22 cellular contexts compared by ENCODE assay signal in the genomic region with DNA sequence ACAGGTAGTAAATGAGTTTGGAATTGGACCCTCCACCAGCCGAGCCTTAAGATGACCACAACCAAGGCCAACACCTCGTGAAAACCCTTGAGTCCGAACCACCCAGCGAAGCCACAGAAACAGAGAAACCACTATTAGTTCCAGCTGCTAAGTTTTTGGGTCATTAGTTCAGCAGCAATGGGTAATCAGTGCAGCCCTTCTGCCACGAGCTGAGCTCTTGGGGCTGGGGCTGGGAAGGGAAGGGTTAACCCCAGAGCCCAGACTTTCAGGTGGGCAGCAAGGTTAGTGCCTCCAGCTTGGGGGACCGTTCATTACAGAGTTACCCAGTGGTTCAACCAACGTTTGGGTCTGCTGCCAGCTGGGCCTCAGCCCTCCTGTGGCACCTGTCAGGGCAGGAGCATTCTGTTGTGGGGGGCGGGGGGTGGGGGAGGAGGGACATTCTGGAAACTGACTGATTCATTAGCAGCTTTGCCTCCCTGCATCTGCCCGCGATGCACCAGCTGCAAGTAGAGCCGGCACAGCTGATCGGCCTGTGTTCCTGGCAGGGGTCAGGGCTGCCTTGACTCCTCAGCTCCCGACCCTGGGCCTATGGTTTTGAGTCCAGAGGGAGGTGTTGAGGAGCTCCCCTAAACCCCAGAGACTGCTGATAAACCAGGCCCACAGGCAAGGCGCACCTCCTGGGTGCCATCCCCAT. TPM values are rescaled to one million over a fixed set of nuclear protein-coding genes. Genes with fewer than 3 reads are reported as not detected.
DNase-seq lines count a peak whose midpoint lies in the region; ATAC-seq and TF ChIP-seq lines count a peak whose summit lies in the region.
"Had no signal": no experiment of that assay in that cellular context is flagged by ENCODE, and none has a peak within 500 bp of the region (broad histone marks: within the 10 kb centered on the region; RNA-seq: fewer than 3 reads in every experiment).

No MANE protein-coding gene starts in this region.

- H3K4me3 ChIP-seq in esophagus muscularis mucosa (no peak overlapping the region), psoas muscle (no peak overlapping the region)
- H3K4me3 ChIP-seq: GM23338, testis had no signal

- H3K9me3 Mint-ChIP-seq in natural killer cell treated with Interleukin-12 subunit alpha and Interleukin-12 subunit beta and Interleukin-15 and Interleukin-18, amount 100 ng/mL, for 72 hours, result no peaks in the 10 kb centered on the region
- no peaks in the 10 kb centered on the region for H3K9me3 Mint-ChIP-seq in activated naive CD8-positive, alpha-beta T cell treated with anti-CD3 and anti-CD28 coated beads, Interleukin-2, amount 50 U/mL, for 24 hours
- H3K9me3 Mint-ChIP-seq: activated B cell treated with CpG ODN at 0.5 μM for 24 hours; GM23338; neural crest cell; T-helper 2 cell treated with Interferon-gamma antibody and Interleukin-4, amounts not matched to agents 5 μg/mL and 100 μg/mL, for 36 hours had no signal

- intact Hi-C loops in esophagus muscularis mucosa (cut with DNase I) (no loop called here), psoas muscle (cut with DNase I) (loop anchor here in 1 of 2 donors (2.0 kb wide), 2 partner anchors 40 to 52 kb away; a partner anchor contains a TSS)

- H3K36me3 ChIP-seq in esophagus muscularis mucosa (no peaks in the 10 kb centered on the region), psoas muscle (ENCODE audit: insufficient read depth in 1 of 2, low read depth in 1 of 2) (no peaks in the 10 kb centered on the region)

- ATAC-seq in psoas muscle, result peak in 3 of 4 donors; percentile 11 to 21 (median 17)
- ATAC-seq in GM19023 (IDR thresholded peaks at IDR 0.05; ENCODE audit: unreplicated experiment), result no peak
- ATAC-seq in natural killer cell treated with Interleukin-12 subunit alpha and Interleukin-12 subunit beta and Interleukin-15 and Interleukin-18, amount 100 ng/mL, for 72 hours, result no peak
- ATAC-seq in activated naive CD8-positive, alpha-beta T cell treated with anti-CD3 and anti-CD28 coated beads, Interleukin-2, amount 50 U/mL, for 24 hours, result no peak

- no peaks in the 10 kb centered on the region for H3K36me3 Mint-ChIP-seq in natural killer cell treated with Interleukin-12 subunit alpha and Interleukin-12 subunit beta and Interleukin-15 and Interleukin-18, amount 100 ng/mL, for 72 hours
- no peaks in the 10 kb centered on the region for H3K36me3 Mint-ChIP-seq in activated naive CD8-positive, alpha-beta T cell treated with anti-CD3 and anti-CD28 coated beads, Interleukin-2, amount 50 U/mL, for 24 hours (ENCODE audit: low read depth)

- H3K4me1 Mint-ChIP-seq in natural killer cell treated with Interleukin-12 subunit alpha and Interleukin-12 subunit beta and Interleukin-15 and Interleukin-18, amount 100 ng/mL, for 72 hours (ENCODE audit: low read depth in 2 of 2), result peaks cover 0 to 3% of the 10 kb centered on the region in 2 donors
- no peaks in the 10 kb centered on the region for H3K4me1 Mint-ChIP-seq in activated naive CD8-positive, alpha-beta T cell treated with anti-CD3 and anti-CD28 coated beads, Interleukin-2, amount 50 U/mL, for 24 hours

- peaks cover 36 to 52% (median 40%) of the 10 kb centered on the region in 4 donors for H3K4me1 ChIP-seq in esophagus muscularis mucosa
- H3K4me1 ChIP-seq in psoas muscle, result peaks cover 69% of the 10 kb centered on the region

- H3K27me3 Mint-ChIP-seq in natural killer cell treated with Interleukin-12 subunit alpha and Interleukin-12 subunit beta and Interleukin-15 and Interleukin-18, amount 100 ng/mL, for 72 hours, result peaks cover 0 to 4% of the 10 kb centered on the region in 2 donors
- H3K27me3 Mint-ChIP-seq in activated naive CD8-positive, alpha-beta T cell treated with anti-CD3 and anti-CD28 coated beads, Interleukin-2, amount 50 U/mL, for 24 hours, result no peaks in the 10 kb centered on the region
- H3K27me3 Mint-ChIP-seq: activated B cell treated with CpG ODN at 0.5 μM for 24 hours, B cell had no signal

- no peak for TF ChIP-seq CTCF in esophagus muscularis mucosa (IDR thresholded peaks at IDR 0.05)
- no peak for TF ChIP-seq CTCF in psoas muscle (IDR thresholded peaks at IDR 0.05)

- 94% methylated on average over 13 of the region's 14 CpGs for WGBS in esophagus muscularis mucosa
- 48 to 64% (median 51%) methylated on average over 14 of the region's 14 CpGs for WGBS in psoas muscle, 3 donors

- no peak overlapping the region for H3K27ac Mint-ChIP-seq in natural killer cell treated with Interleukin-12 subunit alpha and Interleukin-12 subunit beta and Interleukin-15 and Interleukin-18, amount 100 ng/mL, for 72 hours
- H3K27ac Mint-ChIP-seq in activated naive CD8-positive, alpha-beta T cell treated with anti-CD3 and anti-CD28 coated beads, Interleukin-2, amount 50 U/mL, for 24 hours, result no peak overlapping the region
- H3K27ac Mint-ChIP-seq: activated B cell treated with CpG ODN at 0.5 μM for 24 hours; B cell; GM23338; T-helper 2 cell treated with Interferon-gamma antibody and Interleukin-4, amounts not matched to agents 5 μg/mL and 100 μg/mL, for 36 hours had no signal

- H3K27ac ChIP-seq in esophagus muscularis mucosa (replicated peaks in 1 of 4) (no peak overlapping the region), psoas muscle (peak overlapping the region; percentile 52)
- H3K27ac ChIP-seq: 22Rv1, testis had no signal

- no peak for TF ChIP-seq POLR2A in esophagus muscularis mucosa (IDR thresholded peaks at IDR 0.05; ENCODE audit: low read depth)

- DNase-seq in DMS 273 (lab: John Stamatoyannopoulos, UW; ENCODE audit: unreplicated experiment), result peak; percentile 44
- no peak for DNase-seq in DMS 273 treated with DMSO at 0.1 percent for 48 hours (lab: John Stamatoyannopoulos, UW)
- DNase-seq in LHCN-M2 (ENCODE audit: low read depth), result peak; percentile 33
- peak; percentile 50 for DNase-seq in esophagus muscularis mucosa (ENCODE audit: extremely low spot score)
- DNase-seq in psoas muscle, result peak; percentile 35 to 68
- DNase-seq in natural killer cell treated with Interleukin-12 subunit alpha and Interleukin-12 subunit beta and Interleukin-15 and Interleukin-18, amount 100 ng/mL, for 72 hours (ENCODE audit: low spot score), result no peak
- DNase-seq in activated naive CD8-positive, alpha-beta T cell treated with anti-CD3 and anti-CD28 coated beads, Interleukin-2, amount 50 U/mL, for 24 hours, result no peak
- DNase-seq: activated B cell treated with CpG ODN at 0.5 μM for 24 hours; activated CD8-positive, alpha-beta memory T cell treated with anti-CD3 and anti-CD28 coated beads for 24 hours; Calu3; NCI-H1048; NCI-H2081; NCI-H526 treated with DMSO at 0.1 percent for 48 hours; SK-N-SH; stimulated activated CD4-positive, alpha-beta T cell treated with anti-CD3 and anti-CD28 coated beads, Interleukin-12 subunit alpha, Interleukin-12 subunit beta, amount 100 ng/mL, for 4 hours had no signal

- no peak for TF ChIP-seq EP300 in esophagus muscularis mucosa (IDR thresholded peaks at IDR 0.05)

- H3K27me3 ChIP-seq in esophagus muscularis mucosa (no peaks in the 10 kb centered on the region), psoas muscle (ENCODE audit: insufficient read depth in 3 of 3, low read length in 2 of 3) (no peaks in the 10 kb centered on the region)
- H3K27me3 ChIP-seq: testis had no signal

- H3K4me3 Mint-ChIP-seq in natural killer cell treated with Interleukin-12 subunit alpha and Interleukin-12 subunit beta and Interleukin-15 and Interleukin-18, amount 100 ng/mL, for 72 hours, result no peak overlapping the region
- no peak overlapping the region for H3K4me3 Mint-ChIP-seq in activated naive CD8-positive, alpha-beta T cell treated with anti-CD3 and anti-CD28 coated beads, Interleukin-2, amount 50 U/mL, for 24 hours
- H3K4me3 Mint-ChIP-seq: activated B cell treated with CpG ODN at 0.5 μM for 24 hours; B cell; GM23338; neural crest cell; T-helper 2 cell treated with Interferon-gamma antibody and Interleukin-4, amounts not matched to agents 5 μg/mL and 100 μg/mL, for 36 hours had no signal

- peaks cover 0 to 3% (median 0%) of the 10 kb centered on the region in 4 donors for H3K9me3 ChIP-seq in esophagus muscularis mucosa
- H3K9me3 ChIP-seq in psoas muscle, result no peaks in the 10 kb centered on the region
- H3K9me3 ChIP-seq: SK-N-SH, testis had no signal

RNA-seq across cellular contexts. Expression of a gene that starts 52.7 kb away (rescaled TPM):
- total RNA-seq in LHCN-M2 (2014; rRNA removed), result 6.3 and 7.4 TPM in 2 replicates
- 21.7 TPM for polyA plus RNA-seq in LHCN-M2 (2012)
- 100 to 1,000 TPM; 170 to 385 (median 212) TPM for total RNA-seq in esophagus muscularis mucosa
- 100 to 1,000 TPM in 3 of 4 donors, 10 to 100 TPM in 1; 38.0 to 235 (median 134) TPM for total RNA-seq in psoas muscle
- 100 to 1,000 TPM in 1 of 3 donors, 10 to 100 TPM in 2; 23.6 to 168 (median 57.4) TPM for polyA plus RNA-seq in psoas muscle
- total RNA-seq in natural killer cell treated with Interleukin-12 subunit alpha and Interleukin-12 subunit beta and Interleukin-15 and Interleukin-18, amount 100 ng/mL, for 72 hours, result 1 to 10 TPM in 1 of 2 donors, under 1 TPM in 1; 0.81 to 2.4 TPM

Comparison
In these comparisons a context has a peak if more than half of its experiments do, and no peak if none do; other contexts are left out.
1. DNase-seq: peak in DMS 273 (single experiment), LHCN-M2 (single experiment), esophagus muscularis mucosa (single experiment) and psoas muscle (2 of 2); none in DMS 273 treated with DMSO at 0.1 percent for 48 hours (single experiment), natural killer cell treated with Interleukin-12 subunit alpha and Interleukin-12 subunit beta and Interleukin-15 and Interleukin-18, amount 100 ng/mL, for 72 hours (single experiment) and activated naive CD8-positive, alpha-beta T cell treated with anti-CD3 and anti-CD28 coated beads, Interleukin-2, amount 50 U/mL, for 24 hours (single experiment).
2. ATAC-seq: peak in psoas muscle (3 of 4); none in GM19023 (single experiment), natural killer cell treated with Interleukin-12 subunit alpha and Interleukin-12 subunit beta and Interleukin-15 and Interleukin-18, amount 100 ng/mL, for 72 hours (0 of 2) and activated naive CD8-positive, alpha-beta T cell treated with anti-CD3 and anti-CD28 coated beads, Interleukin-2, amount 50 U/mL, for 24 hours (single experiment).